ENCODE assay signal across 4 cellular contexts in the genomic region with DNA sequence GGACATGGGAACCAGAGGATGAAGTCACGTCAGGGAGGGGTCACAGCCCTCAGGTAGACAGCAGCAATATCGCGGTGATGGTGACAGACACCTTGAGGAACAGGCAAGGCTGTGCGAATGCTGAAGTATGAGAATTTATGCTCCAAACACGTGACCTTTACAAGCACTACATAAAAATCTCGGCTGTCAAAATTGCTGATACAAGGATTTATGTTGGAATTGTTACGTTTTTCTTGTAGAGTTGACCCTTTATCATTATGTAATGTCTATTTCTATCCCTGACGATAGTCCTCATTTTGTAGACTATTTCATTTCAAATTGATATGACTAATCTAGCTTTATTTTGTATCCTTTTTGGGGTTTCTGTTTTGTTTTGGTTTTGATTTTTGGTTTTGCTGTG.
A peak's percentile ranks its signal among the peaks of the same experiment; 100 is the strongest.
TF ChIP-seq lines count a peak whose summit lies in the region.

No MANE protein-coding gene starts in this region.

TF ChIP-seq in A549, 52 proteins besides CTCF, POLR2A, EP300 and RAD21:
- TF ChIP-seq FOXS1 (CRISPR knock-in tag; IDR thresholded peaks at IDR 0.05) (no peak), MAFK (IDR thresholded peaks at IDR 0.05; ENCODE audit: partially characterized antibody) (peak; percentile 73)
TF ChIP-seq in A549: peak in this region for 1.

TF ChIP-seq in IMR-90, 13 proteins besides CTCF, POLR2A, EP300 and RAD21:
- TF ChIP-seq RCOR1 (IDR thresholded peaks at IDR 0.05; ENCODE audit: insufficient replicate concordance, low read length) (no peak), MAFK (IDR thresholded peaks at IDR 0.05; ENCODE audit: low read depth, low read length) (peak; percentile 57)

TF ChIP-seq in K562, 482 proteins besides CTCF, POLR2A, EP300 and RAD21:
- TF ChIP-seq, protein P1, sequence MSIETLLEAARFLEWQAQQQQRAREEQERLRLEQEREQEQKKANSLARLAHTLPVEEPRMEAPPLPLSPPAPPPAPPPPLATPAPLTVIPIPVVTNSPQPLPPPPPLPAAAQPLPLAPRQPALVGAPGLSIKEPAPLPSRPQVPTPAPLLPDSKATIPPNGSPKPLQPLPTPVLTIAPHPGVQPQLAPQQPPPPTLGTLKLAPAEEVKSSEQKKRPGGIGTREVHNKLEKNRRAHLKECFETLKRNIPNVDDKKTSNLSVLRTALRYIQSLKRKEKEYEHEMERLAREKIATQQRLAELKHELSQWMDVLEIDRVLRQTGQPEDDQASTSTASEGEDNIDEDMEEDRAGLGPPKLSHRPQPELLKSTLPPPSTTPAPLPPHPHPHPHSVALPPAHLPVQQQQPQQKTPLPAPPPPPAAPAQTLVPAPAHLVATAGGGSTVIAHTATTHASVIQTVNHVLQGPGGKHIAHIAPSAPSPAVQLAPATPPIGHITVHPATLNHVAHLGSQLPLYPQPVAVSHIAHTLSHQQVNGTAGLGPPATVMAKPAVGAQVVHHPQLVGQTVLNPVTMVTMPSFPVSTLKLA (conservative IDR thresholded peaks at IDR 0.05): no peak
- peak; percentile 46; the same call in 1 of the 2 replicates for TF ChIP-seq C11orf30 (IDR thresholded peaks at IDR 0.05; ENCODE audit: low read depth)
- TF ChIP-seq MAFF (IDR thresholded peaks at IDR 0.05; ENCODE audit: low read length): peak; percentile 31; the same call in 1 of the 2 replicates
- no peak for TF ChIP-seq TAF9B (IDR thresholded peaks at IDR 0.05; ENCODE audit: partially characterized antibody)
- TF ChIP-seq HDAC2 (IDR thresholded peaks at IDR 0.05): no peak
- peak; percentile 58; the same call in 1 of the 2 replicates for TF ChIP-seq ZNF316 (IDR thresholded peaks at IDR 0.05)
- TF ChIP-seq, protein P2, sequence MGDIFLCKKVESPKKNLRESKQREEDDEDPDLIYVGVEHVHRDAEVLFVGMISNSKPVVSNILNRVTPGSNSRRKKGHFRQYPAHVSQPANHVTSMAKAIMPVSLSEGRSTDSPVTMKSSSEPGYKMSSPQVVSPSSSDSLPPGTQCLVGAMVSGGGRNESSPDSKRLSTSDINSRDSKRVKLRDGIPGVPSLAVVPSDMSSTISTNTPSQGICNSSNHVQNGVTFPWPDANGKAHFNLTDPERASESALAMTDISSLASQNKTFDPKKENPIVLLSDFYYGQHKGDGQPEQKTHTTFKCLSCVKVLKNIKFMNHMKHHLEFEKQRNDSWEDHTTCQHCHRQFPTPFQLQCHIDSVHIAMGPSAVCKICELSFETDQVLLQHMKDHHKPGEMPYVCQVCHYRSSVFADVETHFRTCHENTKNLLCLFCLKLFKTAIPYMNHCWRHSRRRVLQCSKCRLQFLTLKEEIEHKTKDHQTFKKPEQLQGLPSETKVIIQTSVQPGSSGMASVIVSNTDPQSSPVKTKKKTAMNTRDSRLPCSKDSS (IDR thresholded peaks at IDR 0.05; ENCODE audit: low read depth, partially characterized antibody): no peak
- TF ChIP-seq SMC3 (conservative IDR thresholded peaks at IDR 0.05; ENCODE audit: insufficient read depth, low read depth, low read length): no peak
- TF ChIP-seq, protein P3, sequence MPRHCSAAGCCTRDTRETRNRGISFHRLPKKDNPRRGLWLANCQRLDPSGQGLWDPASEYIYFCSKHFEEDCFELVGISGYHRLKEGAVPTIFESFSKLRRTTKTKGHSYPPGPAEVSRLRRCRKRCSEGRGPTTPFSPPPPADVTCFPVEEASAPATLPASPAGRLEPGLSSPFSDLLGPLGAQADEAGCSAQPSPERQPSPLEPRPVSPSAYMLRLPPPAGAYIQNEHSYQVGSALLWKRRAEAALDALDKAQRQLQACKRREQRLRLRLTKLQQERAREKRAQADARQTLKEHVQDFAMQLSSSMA (CRISPR knock-in tag; IDR thresholded peaks at IDR 0.05): no peak
- TF ChIP-seq MAFG (tag; conservative IDR thresholded peaks at IDR 0.05): peak; percentile 29; the same call in 1 of the 2 replicates
TF ChIP-seq in K562: peak in this region for 4.

TF ChIP-seq in HEK293T, 16 proteins besides CTCF, POLR2A, EP300 and RAD21 (continued from another document):
- TF ChIP-seq SUZ12 (IDR thresholded peaks at IDR 0.05) (no peak), HDGF (IDR thresholded peaks at IDR 0.05; ENCODE audit: borderline replicate concordance) (no peak), FOXM1 (IDR thresholded peaks at IDR 0.05; ENCODE audit: borderline replicate concordance) (no peak)
